In genomic region chr12:95687937-95688336, GRCh38 we compare ENCODE assay signal across 25 cellular contexts.
"Had no signal": no experiment of that assay in that cellular context is flagged by ENCODE, and none has a peak within 500 bp of the region (broad histone marks: within the 10 kb centered on the region; RNA-seq: fewer than 3 reads in every experiment).

No MANE protein-coding gene starts in this region.

- H3K27ac ChIP-seq: gastrocnemius medialis, hepatocyte, neural progenitor cell, parathyroid adenoma, prostate gland, right atrium auricular region, sigmoid colon, stomach, thyroid gland, vagina had no signal

- H3K9me3 ChIP-seq: gastrocnemius medialis, prostate gland, right atrium auricular region, sigmoid colon, stomach, thyroid gland, vagina had no signal

- H3K27me3 ChIP-seq: gastrocnemius medialis, hepatocyte, neural progenitor cell, right atrium auricular region, sigmoid colon, stomach, thyroid gland, vagina had no signal

- H3K36me3 ChIP-seq: gastrocnemius medialis, neural progenitor cell, prostate gland, sigmoid colon, thyroid gland, vagina had no signal

- DNase-seq: effector CD8-positive, alpha-beta T cell; endodermal cell; erythroblast; gastrocnemius medialis; head of caudate nucleus; left cardiac atrium; left ventricle myocardium superior; mesenchymal stem cell; naive thymus-derived CD4-positive, alpha-beta T cell; sigmoid colon; stimulated activated CD4-positive, alpha-beta T cell treated with anti-CD3 and anti-CD28 coated beads, Interleukin-2, amount 100 ng/mL, for 24 hours; stimulated activated CD4-positive, alpha-beta T cell treated with anti-CD3 and anti-CD28 coated beads, Interleukin-4, amount 100 ng/mL, for 24 hours; stimulated activated naive CD4-positive, alpha-beta T cell treated with Interleukin-2 at 50 U/mL for 16 hours; stomach; thyroid gland; trophoblast cell had no signal

- H3K4me3 ChIP-seq: gastrocnemius medialis, hepatocyte, lung, neural progenitor cell, prostate gland, right atrium auricular region, sigmoid colon, stomach, thyroid gland, vagina had no signal

- FAIRE-seq: colon had no signal

- ATAC-seq: gastrocnemius medialis; left cardiac atrium; left ventricle myocardium superior; naive thymus-derived CD4-positive, alpha-beta T cell; stimulated activated effector memory CD8-positive, alpha-beta T cell treated with anti-CD3 and anti-CD28 coated beads, Interleukin-12 subunit alpha, Interleukin-12 subunit beta, amount 100 ng/mL, for 72 hours had no signal

- H3K4me1 ChIP-seq: gastrocnemius medialis, neural progenitor cell, parathyroid adenoma, prostate gland, sigmoid colon, thyroid gland, vagina had no signal
